ENCODE assay signal across 22 cellular contexts in genomic region chr10:85527610-85528317, GRCh38.
A peak's percentile ranks its signal among the peaks of the same experiment; 100 is the strongest.
DNase-seq lines count a peak whose midpoint lies in the region; ATAC-seq and TF ChIP-seq lines count a peak whose summit lies in the region.
"Had no signal": no experiment of that assay in that cellular context is flagged by ENCODE, and none has a peak within 500 bp of the region (broad histone marks: within the 10 kb centered on the region; RNA-seq: fewer than 3 reads in every experiment).

No MANE protein-coding gene starts in this region.

- no peak overlapping the region for H3K14ac ChIP-seq in mesenchymal stem cell (ENCODE audit: low read length in 2 of 2)

- H3K9me3 Mint-ChIP-seq in activated CD8-positive, alpha-beta memory T cell treated with anti-CD3 and anti-CD28 coated beads, Interleukin-2, amount 10 ng/mL, durations not matched to agents 7 days and 5 days (ENCODE audit: low read depth) = no peaks in the 10 kb centered on the region

- no peak overlapping the region for H2AFZ ChIP-seq in mesenchymal stem cell (ENCODE audit: low read depth, low read length)
- H2AFZ ChIP-seq: GM23338 had no signal

- peaks cover 8% of the 10 kb centered on the region for H3K9me3 ChIP-seq in mesenchymal stem cell (ENCODE audit: control insufficient read depth, low read length)
- H3K9me3 ChIP-seq: thyroid gland had no signal

- H3K4ac ChIP-seq in mesenchymal stem cell (ENCODE audit: low read depth in 1 of 2, low read length in 2 of 2) = no peak overlapping the region

- no peaks in the 10 kb centered on the region for H3K79me1 ChIP-seq in mesenchymal stem cell (replicated peaks; ENCODE audit: low read length, poor library complexity, severe bottlenecking)

- H3K27me3 Mint-ChIP-seq in activated CD8-positive, alpha-beta memory T cell treated with anti-CD3 and anti-CD28 coated beads, Interleukin-2, amount 10 ng/mL, durations not matched to agents 7 days and 5 days = no peaks in the 10 kb centered on the region

- DNase-seq in CMK (ENCODE audit: low read depth) = peak; percentile 35
- peak; percentile 25 for DNase-seq in M059J (ENCODE audit: low read depth)
- peak; percentile 4 for DNase-seq in choroid plexus epithelial cell (ENCODE audit: low read depth)
- no peak for DNase-seq in mesenchymal stem cell
- no peak for DNase-seq in NCI-H2029 treated with DMSO at 0.1 percent for 48 hours (lab: John Stamatoyannopoulos, UW)
- DNase-seq in activated CD8-positive, alpha-beta memory T cell treated with anti-CD3 and anti-CD28 coated beads, Interleukin-2, amount 10 ng/mL, durations not matched to agents 7 days and 5 days = no peak
- no peak for DNase-seq in activated effector memory CD4-positive, alpha-beta T cell treated with Interleukin-2 at 50 U/mL for 16 hours
- DNase-seq: activated T-cell treated with anti-CD3 and anti-CD28 coated beads, Interleukin-2, amount 50 U/mL, for 48 hours; body of pancreas; COR-L47; Kasumi-1; NCI-H1417 treated with DMSO at 0.1 percent for 48 hours; NCI-H2171 treated with DMSO at 0.1 percent for 48 hours; NCI-H69; nucleus accumbens; right cardiac atrium; stimulated activated naive CD4-positive, alpha-beta T cell; T-helper 2 cell; thyroid gland had no signal

- no peak overlapping the region for H3K27ac ChIP-seq in mesenchymal stem cell (ENCODE audit: low read length, poor library complexity, severe bottlenecking)
- H3K27ac ChIP-seq: body of pancreas, thyroid gland had no signal

- no peak overlapping the region for H3K23ac ChIP-seq in mesenchymal stem cell (ENCODE audit: low read length in 2 of 2)

- no peak overlapping the region for H3K4me3 ChIP-seq in choroid plexus epithelial cell (ENCODE audit: low read depth, low read length)
- H3K4me3 ChIP-seq in mesenchymal stem cell (ENCODE audit: insufficient read depth in 1 of 2, low read depth in 1 of 2, low read length in 2 of 2) = no peak overlapping the region
- H3K4me3 ChIP-seq: body of pancreas, GM23338, thyroid gland had no signal

- H4K91ac ChIP-seq in mesenchymal stem cell (ENCODE audit: low read length) = no peak overlapping the region

- H2BK15ac ChIP-seq in mesenchymal stem cell (ENCODE audit: low read depth, poor library complexity, severe bottlenecking) = no peak overlapping the region

- no peaks in the 10 kb centered on the region for H3K36me3 ChIP-seq in mesenchymal stem cell (ENCODE audit: control insufficient read depth in 1 of 2, insufficient read depth in 2 of 2, low read depth in 1 of 2, low read length in 2 of 2)
- H3K36me3 ChIP-seq: thyroid gland had no signal

- no peaks in the 10 kb centered on the region for H3K4me1 ChIP-seq in mesenchymal stem cell (ENCODE audit: control insufficient read depth, insufficient read depth, low read depth, low read length)
- H3K4me1 ChIP-seq: body of pancreas had no signal

- H3K9ac ChIP-seq in mesenchymal stem cell (ENCODE audit: low read length) = no peak overlapping the region

- no peak overlapping the region for H3K4me3 Mint-ChIP-seq in activated CD8-positive, alpha-beta memory T cell treated with anti-CD3 and anti-CD28 coated beads, Interleukin-2, amount 10 ng/mL, durations not matched to agents 7 days and 5 days
- H3K4me3 Mint-ChIP-seq: activated naive CD8-positive, alpha-beta T cell; GM23338; WTC11 had no signal

- H2BK120ac ChIP-seq in mesenchymal stem cell (ENCODE audit: low read depth, low read length) = no peak overlapping the region

- no peak overlapping the region for H3K4me2 ChIP-seq in mesenchymal stem cell (ENCODE audit: low read length, poor library complexity, severe bottlenecking)
- H3K4me2 ChIP-seq: GM23338 had no signal

- H3K27ac Mint-ChIP-seq in activated CD8-positive, alpha-beta memory T cell treated with anti-CD3 and anti-CD28 coated beads, Interleukin-2, amount 10 ng/mL, durations not matched to agents 7 days and 5 days = no peak overlapping the region
- H3K27ac Mint-ChIP-seq: activated naive CD8-positive, alpha-beta T cell; GM23338; WTC11 had no signal

- H2BK12ac ChIP-seq in mesenchymal stem cell (ENCODE audit: low read length in 2 of 2) = no peak overlapping the region

- no peak overlapping the region for H3K18ac ChIP-seq in mesenchymal stem cell (ENCODE audit: low read depth in 1 of 2, low read length in 2 of 2)

- H4K8ac ChIP-seq in mesenchymal stem cell (ENCODE audit: low read length) = peak overlapping the region; percentile 13

- peaks cover 0 to 4% of the 10 kb centered on the region in 2 experiments for H3K27me3 ChIP-seq in mesenchymal stem cell (ENCODE audit: control insufficient read depth in 1 of 2, insufficient read depth in 1 of 2, low read length in 2 of 2)
- H3K27me3 ChIP-seq: body of pancreas, thyroid gland had no signal

- 62% methylated on average over 3 of the region's 3 CpGs for WGBS in mesenchymal stem cell

- CTCF ChIA-PET in activated CD8-positive, alpha-beta memory T cell treated with anti-CD3 and anti-CD28 coated beads, Interleukin-2, amount 10 ng/mL, durations not matched to agents 7 days and 5 days (lab: Charles Lee) = no interaction called here

- H3K4me1 Mint-ChIP-seq in activated CD8-positive, alpha-beta memory T cell treated with anti-CD3 and anti-CD28 coated beads, Interleukin-2, amount 10 ng/mL, durations not matched to agents 7 days and 5 days = peaks cover 6% of the 10 kb centered on the region

- no peak overlapping the region for H2BK5ac ChIP-seq in mesenchymal stem cell (ENCODE audit: low read depth, low read length, poor library complexity, severe bottlenecking)

- TF ChIP-seq CTCF in choroid plexus epithelial cell (conservative IDR thresholded peaks at IDR 0.05; ENCODE audit: low read depth, low read length) = no peak

- H3K36me3 Mint-ChIP-seq in activated CD8-positive, alpha-beta memory T cell treated with anti-CD3 and anti-CD28 coated beads, Interleukin-2, amount 10 ng/mL, durations not matched to agents 7 days and 5 days = no peaks in the 10 kb centered on the region

- no peak overlapping the region for H2AK5ac ChIP-seq in mesenchymal stem cell (ENCODE audit: low read length, severe bottlenecking)

- ATAC-seq in activated CD8-positive, alpha-beta memory T cell treated with anti-CD3 and anti-CD28 coated beads, Interleukin-2, amount 10 ng/mL, durations not matched to agents 7 days and 5 days = no peak
- ATAC-seq: body of pancreas, GM23338, right cardiac atrium, WTC11 had no signal

Comparison
In these comparisons a context has a peak if more than half of its experiments do, and no peak if none do; other contexts are left out.
1. DNase-seq: peak in CMK (single experiment), M059J (single experiment) and choroid plexus epithelial cell (single experiment); none in mesenchymal stem cell (single experiment), NCI-H2029 treated with DMSO at 0.1 percent for 48 hours (single experiment), activated CD8-positive, alpha-beta memory T cell treated with anti-CD3 and anti-CD28 coated beads, Interleukin-2, amount 10 ng/mL, durations not matched to agents 7 days and 5 days (single experiment) and activated effector memory CD4-positive, alpha-beta T cell treated with Interleukin-2 at 50 U/mL for 16 hours (single experiment).